15 cellular contexts compared by ENCODE assay signal in genomic region chr22:46968848-46969247, GRCh38.
DNase-seq lines count a peak whose midpoint lies in the region; ATAC-seq and TF ChIP-seq lines count a peak whose summit lies in the region.
"Had no signal": no experiment of that assay in that cellular context is flagged by ENCODE, and none has a peak within 500 bp of the region (broad histone marks: within the 10 kb centered on the region; RNA-seq: fewer than 3 reads in every experiment).

No MANE protein-coding gene starts in this region.

- no peaks in the 10 kb centered on the region for H3K27me3 Mint-ChIP-seq in activated naive CD4-positive, alpha-beta T cell treated with anti-CD3 and anti-CD28 coated beads, Interleukin-2, amount 50 U/mL, for 24 hours
- H3K27me3 Mint-ChIP-seq in activated naive CD4-positive, alpha-beta T cell treated with anti-CD3 and anti-CD28 coated beads, Interleukin-2, amount 10 ng/mL, durations not matched to agents 7 days and 5 days, result no peaks in the 10 kb centered on the region
- H3K27me3 Mint-ChIP-seq in T-helper 17 cell, result no peaks in the 10 kb centered on the region
- no peaks in the 10 kb centered on the region for H3K27me3 Mint-ChIP-seq in neural crest cell (ENCODE audit: low read depth)

- H3K9me3 Mint-ChIP-seq in activated naive CD4-positive, alpha-beta T cell treated with anti-CD3 and anti-CD28 coated beads, Interleukin-2, amount 50 U/mL, for 24 hours, result no peaks in the 10 kb centered on the region
- H3K9me3 Mint-ChIP-seq in activated naive CD4-positive, alpha-beta T cell treated with anti-CD3 and anti-CD28 coated beads, Interleukin-2, amount 10 ng/mL, durations not matched to agents 7 days and 5 days, result no peaks in the 10 kb centered on the region
- H3K9me3 Mint-ChIP-seq in neural crest cell, result no peaks in the 10 kb centered on the region

- no peak for ATAC-seq in T-helper 17 cell
- no peak for ATAC-seq in GM19324 (IDR thresholded peaks at IDR 0.05; ENCODE audit: low FRiP score, unreplicated experiment)
- ATAC-seq: A549 had no signal

- CTCF ChIA-PET in activated naive CD4-positive, alpha-beta T cell treated with anti-CD3 and anti-CD28 coated beads, Interleukin-2, amount 10 ng/mL, durations not matched to agents 7 days and 5 days (lab: Charles Lee), result no interaction called here

- peak overlapping the region; percentile 51 for H3K27ac Mint-ChIP-seq in activated naive CD4-positive, alpha-beta T cell treated with anti-CD3 and anti-CD28 coated beads, Interleukin-2, amount 50 U/mL, for 24 hours
- H3K27ac Mint-ChIP-seq in activated naive CD4-positive, alpha-beta T cell treated with anti-CD3 and anti-CD28 coated beads, Interleukin-2, amount 10 ng/mL, durations not matched to agents 7 days and 5 days, result no peak overlapping the region
- H3K27ac Mint-ChIP-seq in T-helper 17 cell (peak overlapping the region; percentile 16), neural crest cell (ENCODE audit: unreplicated experiment) (peak overlapping the region; percentile 43)

- H3K4me1 Mint-ChIP-seq in activated naive CD4-positive, alpha-beta T cell treated with anti-CD3 and anti-CD28 coated beads, Interleukin-2, amount 50 U/mL, for 24 hours, result peaks cover 27% of the 10 kb centered on the region
- peaks cover 10% of the 10 kb centered on the region for H3K4me1 Mint-ChIP-seq in activated naive CD4-positive, alpha-beta T cell treated with anti-CD3 and anti-CD28 coated beads, Interleukin-2, amount 10 ng/mL, durations not matched to agents 7 days and 5 days
- H3K4me1 Mint-ChIP-seq in T-helper 17 cell (peaks cover 49% of the 10 kb centered on the region), neural crest cell (peaks cover 18% of the 10 kb centered on the region)

- H3K9me3 ChIP-seq in T-helper 17 cell (ENCODE audit: control insufficient read depth, low read length, poor library complexity, severe bottlenecking), result no peaks in the 10 kb centered on the region
- H3K9me3 ChIP-seq: A549, Peyer's patch had no signal

- H3K36me3 Mint-ChIP-seq in activated naive CD4-positive, alpha-beta T cell treated with anti-CD3 and anti-CD28 coated beads, Interleukin-2, amount 50 U/mL, for 24 hours, result peaks cover 2% of the 10 kb centered on the region
- no peaks in the 10 kb centered on the region for H3K36me3 Mint-ChIP-seq in activated naive CD4-positive, alpha-beta T cell treated with anti-CD3 and anti-CD28 coated beads, Interleukin-2, amount 10 ng/mL, durations not matched to agents 7 days and 5 days
- H3K36me3 Mint-ChIP-seq in T-helper 17 cell (ENCODE audit: low read depth) (peaks cover 10% of the 10 kb centered on the region), neural crest cell (ENCODE audit: low read depth) (no peaks in the 10 kb centered on the region)

- no peak overlapping the region for H3K4me3 Mint-ChIP-seq in activated naive CD4-positive, alpha-beta T cell treated with anti-CD3 and anti-CD28 coated beads, Interleukin-2, amount 50 U/mL, for 24 hours
- no peak overlapping the region for H3K4me3 Mint-ChIP-seq in activated naive CD4-positive, alpha-beta T cell treated with anti-CD3 and anti-CD28 coated beads, Interleukin-2, amount 10 ng/mL, durations not matched to agents 7 days and 5 days
- H3K4me3 Mint-ChIP-seq in T-helper 17 cell (no peak overlapping the region), neural crest cell (no peak overlapping the region)

- no peak for DNase-seq in activated naive CD4-positive, alpha-beta T cell treated with anti-CD3 and anti-CD28 coated beads, Interleukin-2, amount 10 ng/mL, durations not matched to agents 7 days and 5 days
- DNase-seq in T-helper 17 cell, result no peak
- DNase-seq in neural crest cell (ENCODE audit: low read depth, low spot score), result no peak
- no peak for DNase-seq in NOMO-1 treated with DMSO at 0.1 percent for 48 hours (lab: John Stamatoyannopoulos, UW; ENCODE audit: unreplicated experiment)
- no peak for DNase-seq in NCI-H1105 treated with DMSO at 0.1 percent for 48 hours (lab: John Stamatoyannopoulos, UW)
- DNase-seq: NCI-H1092 treated with DMSO at 0.1 percent for 48 hours, NCI-H1694, NCI-H2107, NCI-H2227 treated with DMSO at 0.1 percent for 48 hours, NCI-H524, Peyer's patch, Right ventricle myocardium superior had no signal

- no peak for TF ChIP-seq CTCF in neural crest cell (conservative IDR thresholded peaks at IDR 0.05)
